In the genomic region with DNA sequence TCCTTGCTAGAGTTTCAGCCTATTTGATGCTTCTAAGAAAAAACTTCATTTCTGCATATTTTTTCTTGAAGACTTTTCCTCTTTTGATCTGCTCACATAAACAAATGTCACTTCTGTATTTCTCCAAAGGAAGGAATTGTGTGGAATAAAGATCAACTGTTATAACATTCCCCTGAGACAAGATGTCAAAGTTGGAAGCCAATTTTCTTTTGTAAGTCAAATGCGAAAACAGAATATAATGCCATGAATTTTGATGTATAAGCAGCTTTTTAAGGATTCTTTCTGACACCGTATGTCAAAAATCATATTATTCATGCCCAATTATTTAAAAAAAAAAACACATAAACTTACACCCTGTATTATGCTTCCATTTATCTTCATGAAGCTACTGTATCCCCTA, we compare ENCODE assay signal across 14 cellular contexts.
"Had no signal": no experiment of that assay in that cellular context is flagged by ENCODE, and none has a peak within 500 bp of the region (broad histone marks: within the 10 kb centered on the region; RNA-seq: fewer than 3 reads in every experiment).

No MANE protein-coding gene starts in this region.

- H3K36me3 Mint-ChIP-seq: activated naive CD4-positive, alpha-beta T cell treated with anti-CD3 and anti-CD28 coated beads, Interleukin-2, amount 50 U/mL, for 24 hours; natural killer cell had no signal

- H3K4me1 Mint-ChIP-seq: activated naive CD4-positive, alpha-beta T cell treated with anti-CD3 and anti-CD28 coated beads, Interleukin-2, amount 50 U/mL, for 24 hours; natural killer cell had no signal

- H3K36me3 ChIP-seq: ascending aorta, transverse colon had no signal

- H3K27me3 Mint-ChIP-seq: stimulated activated naive CD8-positive, alpha-beta T cell treated with anti-CD3 and anti-CD28 coated beads, Interleukin-15, Interleukin-2, amounts not matched to agents 100 ng/mL and 50 ng/mL, for 24 hours had no signal

- H3K27me3 ChIP-seq: ascending aorta, transverse colon had no signal

- H3K4me3 ChIP-seq: transverse colon had no signal

- H3K27ac Mint-ChIP-seq: activated naive CD4-positive, alpha-beta T cell treated with anti-CD3 and anti-CD28 coated beads, Interleukin-2, amount 50 U/mL, for 24 hours; dendritic cell treated with granulocyte-macrophage colony-stimulating factor and Interleukin-4, amounts not matched to agents 40 ng/mL and 50 ng/mL, for 4 days; natural killer cell; stimulated activated naive CD8-positive, alpha-beta T cell treated with anti-CD3 and anti-CD28 coated beads, Interleukin-15, Interleukin-2, amounts not matched to agents 100 ng/mL and 50 ng/mL, for 24 hours; T-helper 17 cell had no signal

- H3K4me3 Mint-ChIP-seq: activated naive CD4-positive, alpha-beta T cell treated with anti-CD3 and anti-CD28 coated beads, Interleukin-2, amount 50 U/mL, for 24 hours; dendritic cell treated with granulocyte-macrophage colony-stimulating factor and Interleukin-4, amounts not matched to agents 40 ng/mL and 50 ng/mL, for 4 days; natural killer cell; stimulated activated naive CD8-positive, alpha-beta T cell treated with anti-CD3 and anti-CD28 coated beads, Interleukin-15, Interleukin-2, amounts not matched to agents 100 ng/mL and 50 ng/mL, for 24 hours; T-helper 17 cell had no signal

- H3K9me3 Mint-ChIP-seq: activated naive CD4-positive, alpha-beta T cell treated with anti-CD3 and anti-CD28 coated beads, Interleukin-2, amount 50 U/mL, for 24 hours; dendritic cell treated with granulocyte-macrophage colony-stimulating factor and Interleukin-4, amounts not matched to agents 40 ng/mL and 50 ng/mL, for 4 days; natural killer cell; stimulated activated naive CD8-positive, alpha-beta T cell treated with anti-CD3 and anti-CD28 coated beads, Interleukin-15, Interleukin-2, amounts not matched to agents 100 ng/mL and 50 ng/mL, for 24 hours had no signal

- ATAC-seq: left colon, natural killer cell, T-helper 17 cell had no signal

- DNase-seq: activated CD4-positive, alpha-beta T cell treated with anti-CD3 and anti-CD28 coated beads, Interleukin-2, amount 50 U/mL, for 4 hours; activated gamma-delta T cell; effector memory CD4-positive, alpha-beta T cell; foreskin fibroblast; islet precursor cell; left colon; natural killer cell; nucleus accumbens; T-helper 17 cell; transverse colon had no signal

- H3K27ac ChIP-seq: ascending aorta had no signal

- H3K9me3 ChIP-seq: ascending aorta, transverse colon had no signal
